8 cellular contexts compared by ENCODE assay signal in genomic region chr15:90419738-90420487, GRCh38. TPM values are rescaled to one million over a fixed set of nuclear protein-coding genes. Genes with fewer than 3 reads are reported as not detected.
A peak's percentile ranks its signal among the peaks of the same experiment; 100 is the strongest.
DNase-seq lines count a peak whose midpoint lies in the region; ATAC-seq lines count a peak whose summit lies in the region.

No MANE protein-coding gene starts in this region.

- H3K27ac Mint-ChIP-seq in activated CD4-positive, alpha-beta T cell treated with anti-CD3 and anti-CD28 coated beads, Interleukin-2, amount 10 ng/mL, durations not matched to agents 24 days and 14 days: peak overlapping the region; percentile 88
- H3K27ac Mint-ChIP-seq in central memory CD8-positive, alpha-beta T cell (ENCODE audit: low read depth): peak overlapping the region; percentile 99
- peak overlapping the region in 8 of 10 donors; percentile 1 to 77 (median 26) for H3K27ac Mint-ChIP-seq in naive thymus-derived CD8-positive, alpha-beta T cell

- H3K4me1 Mint-ChIP-seq in activated CD4-positive, alpha-beta T cell treated with anti-CD3 and anti-CD28 coated beads, Interleukin-2, amount 10 ng/mL, durations not matched to agents 24 days and 14 days: peaks cover 52% of the 10 kb centered on the region
- H3K4me1 Mint-ChIP-seq in central memory CD8-positive, alpha-beta T cell: peaks cover 68% of the 10 kb centered on the region
- peaks cover 35 to 80% (median 67%) of the 10 kb centered on the region in 4 donors for H3K4me1 Mint-ChIP-seq in naive thymus-derived CD8-positive, alpha-beta T cell

- DNase-seq in activated CD4-positive, alpha-beta T cell treated with anti-CD3 and anti-CD28 coated beads, Interleukin-2, amount 10 ng/mL, durations not matched to agents 24 days and 14 days: peak; percentile 74
- no peak for DNase-seq in activated CD4-positive, alpha-beta T cell treated with anti-CD3 and anti-CD28 coated beads, Interleukin-2, amount 50 U/mL, for 1 hour
- peak; percentile 91 for DNase-seq in M059J (ENCODE audit: low read depth)
- DNase-seq in central memory CD8-positive, alpha-beta T cell (ENCODE audit: low spot score in 2 of 2): no peak
- no peak for DNase-seq in naive thymus-derived CD8-positive, alpha-beta T cell
- DNase-seq in SK-N-DZ (ENCODE audit: low spot score): no peak
- no peak for DNase-seq in SKM-1 treated with dmso at 0.1 percent for 144 hours (lab: John Stamatoyannopoulos, UW; ENCODE audit: unreplicated experiment)
- no peak for DNase-seq in cerebellum (ENCODE audit: low spot score)

- peaks cover 25% of the 10 kb centered on the region for H3K36me3 Mint-ChIP-seq in activated CD4-positive, alpha-beta T cell treated with anti-CD3 and anti-CD28 coated beads, Interleukin-2, amount 10 ng/mL, durations not matched to agents 24 days and 14 days (ENCODE audit: low read depth)
- peaks cover 8% of the 10 kb centered on the region for H3K36me3 Mint-ChIP-seq in central memory CD8-positive, alpha-beta T cell (ENCODE audit: insufficient read depth)
- H3K36me3 Mint-ChIP-seq in naive thymus-derived CD8-positive, alpha-beta T cell: peaks cover 0 to 4% (median 0%) of the 10 kb centered on the region in 3 donors

- H3K27me3 Mint-ChIP-seq in activated CD4-positive, alpha-beta T cell treated with anti-CD3 and anti-CD28 coated beads, Interleukin-2, amount 10 ng/mL, durations not matched to agents 24 days and 14 days: no peaks in the 10 kb centered on the region
- H3K27me3 Mint-ChIP-seq in central memory CD8-positive, alpha-beta T cell: no peaks in the 10 kb centered on the region
- no peaks in the 10 kb centered on the region for H3K27me3 Mint-ChIP-seq in naive thymus-derived CD8-positive, alpha-beta T cell

- H3K4me3 Mint-ChIP-seq in activated CD4-positive, alpha-beta T cell treated with anti-CD3 and anti-CD28 coated beads, Interleukin-2, amount 10 ng/mL, durations not matched to agents 24 days and 14 days: peak overlapping the region; percentile 62
- peak overlapping the region; percentile 56 for H3K4me3 Mint-ChIP-seq in central memory CD8-positive, alpha-beta T cell
- H3K4me3 Mint-ChIP-seq in naive thymus-derived CD8-positive, alpha-beta T cell: peak overlapping the region in 5 of 10 donors; percentile 3 to 56 (median 11)

- intact Hi-C loops in activated CD4-positive, alpha-beta T cell treated with anti-CD3 and anti-CD28 coated beads, Interleukin-2, amount 10 ng/mL, durations not matched to agents 24 days and 14 days (cut with micrococcal nuclease): loop anchor here (1.0 to 5.0 kb wide), 5 partner anchors 12 to 114 kb away; partner anchors contain the start of gene IQGAP1

- POLR2A ChIA-PET in naive thymus-derived CD8-positive, alpha-beta T cell (lab: Charles Lee): no interaction called here

- peaks cover 7% of the 10 kb centered on the region for H3K9me3 Mint-ChIP-seq in activated CD4-positive, alpha-beta T cell treated with anti-CD3 and anti-CD28 coated beads, Interleukin-2, amount 10 ng/mL, durations not matched to agents 24 days and 14 days
- H3K9me3 Mint-ChIP-seq in central memory CD8-positive, alpha-beta T cell: no peaks in the 10 kb centered on the region
- no peaks in the 10 kb centered on the region for H3K9me3 Mint-ChIP-seq in naive thymus-derived CD8-positive, alpha-beta T cell

- peak; percentile 41 for ATAC-seq in central memory CD8-positive, alpha-beta T cell (replicated peaks; ENCODE audit: extremely low read depth, poor library complexity, severe bottlenecking)
- ATAC-seq in naive thymus-derived CD8-positive, alpha-beta T cell: no peak

RNA-seq across cellular contexts. Expression of gene IQGAP1, which starts 31.9 kb away (rescaled TPM):
- 154 and 160 TPM in 2 replicates for total RNA-seq in activated CD4-positive, alpha-beta T cell treated with anti-CD3 and anti-CD28 coated beads, Interleukin-2, amount 10 ng/mL, durations not matched to agents 24 days and 14 days
- total RNA-seq in M059J (2014; rRNA removed; shearing (Covaris generic)): 134 and 206 TPM in 2 replicates
- total RNA-seq in naive thymus-derived CD8-positive, alpha-beta T cell: 100 to 1,000 TPM; 101 to 110 TPM
- polyA plus RNA-seq in naive thymus-derived CD8-positive, alpha-beta T cell: 100 to 1,000 TPM in 1 of 3 donors, 10 to 100 TPM in 2; 73.9 to 126 (median 74.2) TPM
- polyA plus RNA-seq in SK-N-DZ (2014; cell fraction: cytosol; rRNA removed): 20.7 and 21.6 TPM in 2 replicates
- polyA plus RNA-seq in SK-N-DZ (2014; cell fraction: nucleus; rRNA removed): 26.9 and 47.9 TPM in 2 replicates
- total RNA-seq in cerebellum: 59.6 TPM

Comparison
In these comparisons a context has a peak if more than half of its experiments do, and no peak if none do; other contexts are left out.
1. DNase-seq: peak in activated CD4-positive, alpha-beta T cell treated with anti-CD3 and anti-CD28 coated beads, Interleukin-2, amount 10 ng/mL, durations not matched to agents 24 days and 14 days (single experiment) and M059J (single experiment); none in activated CD4-positive, alpha-beta T cell treated with anti-CD3 and anti-CD28 coated beads, Interleukin-2, amount 50 U/mL, for 1 hour (single experiment), central memory CD8-positive, alpha-beta T cell (0 of 2), naive thymus-derived CD8-positive, alpha-beta T cell (0 of 10), SK-N-DZ (single experiment), SKM-1 treated with dmso at 0.1 percent for 144 hours (single experiment) and cerebellum (single experiment).
2. H3K27ac Mint-ChIP-seq: peak in every context shown above with its lines; median percentile 99 in central memory CD8-positive, alpha-beta T cell; 88 in activated CD4-positive, alpha-beta T cell treated with anti-CD3 and anti-CD28 coated beads, Interleukin-2, amount 10 ng/mL, durations not matched to agents 24 days and 14 days; 26 in naive thymus-derived CD8-positive, alpha-beta T cell.